Comparison of ENCODE assay signal across 22 cellular contexts in the genomic region with DNA sequence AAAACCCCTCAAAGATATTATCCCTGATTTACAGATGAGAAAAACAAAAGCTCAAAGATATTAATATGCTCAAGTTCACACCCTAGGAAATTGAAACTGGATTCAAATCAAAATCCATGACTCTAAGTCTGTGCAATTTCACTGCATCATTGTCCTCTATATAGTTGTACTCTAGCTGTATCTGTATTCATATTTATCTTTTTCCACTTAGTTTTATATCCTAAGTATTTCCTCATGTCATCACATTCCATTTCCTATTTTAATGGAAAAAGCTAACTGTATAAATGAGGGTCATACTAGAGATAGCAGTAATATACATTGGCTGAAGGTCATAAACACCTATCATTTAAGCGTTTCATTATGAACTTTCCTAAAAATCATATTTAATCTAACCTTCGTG.
"Had no signal": no experiment of that assay in that cellular context is flagged by ENCODE, and none has a peak within 500 bp of the region (broad histone marks: within the 10 kb centered on the region; RNA-seq: fewer than 3 reads in every experiment).

No MANE protein-coding gene starts in this region.

- H3K4me1 ChIP-seq: gastrocnemius medialis, testis, uterus had no signal

- H3K9me3 ChIP-seq: gastrocnemius medialis, mucosa of descending colon, spleen, testis, uterus had no signal

- H3K27ac ChIP-seq: coronary artery, gastrocnemius medialis, spleen, testis, uterus, VCaP had no signal

- H3K36me3 ChIP-seq: gastrocnemius medialis, spleen, uterus had no signal

- H3K4me3 ChIP-seq: coronary artery, gastrocnemius medialis, mucosa of descending colon, spleen, testis, uterus had no signal

- ATAC-seq: activated CD8-positive, alpha-beta memory T cell treated with anti-CD3 and anti-CD28 coated beads, Interleukin-2, amount 10 ng/mL, durations not matched to agents 7 days and 5 days; activated CD8-positive, alpha-beta T cell treated with anti-CD3 and anti-CD28 coated beads for 36 hours; gastrocnemius medialis; left colon; mucosa of descending colon had no signal

- H3K27me3 ChIP-seq: gastrocnemius medialis, spleen, testis, uterus had no signal

- DNase-seq: activated CD4-positive, alpha-beta T cell treated with anti-CD3 and anti-CD28 coated beads, Interleukin-2, amount 10 ng/mL, durations not matched to agents 7 days and 5 days; activated CD4-positive, CD25-positive, alpha-beta regulatory T cell treated with anti-CD3 and anti-CD28 coated beads, Interleukin-2, amount 50 U/mL, for 72 hours; activated CD8-positive, alpha-beta memory T cell treated with anti-CD3 and anti-CD28 coated beads, Interleukin-2, amount 10 ng/mL, durations not matched to agents 7 days and 5 days; activated CD8-positive, alpha-beta T cell treated with anti-CD3 and anti-CD28 coated beads for 36 hours; activated gamma-delta T cell; activated T-cell treated with anti-CD3 and anti-CD28 coated beads for 4 hours; cerebellar nuclear complex; erythroblast; gastrocnemius medialis; head of caudate nucleus; left colon; mesendoderm; mucosa of descending colon; nucleus accumbens; spleen; stimulated activated CD4-positive, alpha-beta T cell treated with anti-CD3 and anti-CD28 coated beads, Interleukin-4, amount 100 ng/mL, for 1 hour; stimulated activated naive CD4-positive, alpha-beta T cell; testis; trophoblast cell; uterus had no signal
